25 cellular contexts compared by ENCODE assay signal in the genomic region with DNA sequence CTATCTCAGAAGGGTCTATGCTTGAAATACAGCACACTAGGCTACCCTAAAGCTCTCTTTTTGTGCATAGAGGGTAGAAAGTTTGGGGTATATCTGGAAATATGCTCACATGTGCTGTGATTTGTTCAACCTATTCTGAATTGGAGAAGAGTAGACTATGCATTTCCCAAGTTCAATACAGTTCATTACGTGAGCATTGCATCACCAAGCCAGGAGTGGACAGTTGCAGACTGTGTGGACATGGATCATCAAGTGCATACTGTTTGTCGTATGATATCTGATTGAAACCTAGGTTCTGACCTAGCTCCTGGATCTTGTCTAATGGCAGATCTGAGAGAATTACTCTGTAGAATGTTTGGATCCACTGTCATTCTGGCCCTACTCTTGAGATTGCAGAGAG.
A peak's percentile ranks its signal among the peaks of the same experiment; 100 is the strongest.
DNase-seq lines count a peak whose midpoint lies in the region; ATAC-seq and TF ChIP-seq lines count a peak whose summit lies in the region.
"Had no signal": no experiment of that assay in that cellular context is flagged by ENCODE, and none has a peak within 500 bp of the region (broad histone marks: within the 10 kb centered on the region; RNA-seq: fewer than 3 reads in every experiment).

No MANE protein-coding gene starts in this region.

- H3K4ac ChIP-seq in trophoblast cell (ENCODE audit: low read depth, low read length): no peak overlapping the region

- H3K4me3 ChIP-seq in endodermal cell (ENCODE audit: low read length): peak overlapping the region; percentile 33
- no peak overlapping the region for H3K4me3 ChIP-seq in trophoblast cell (ENCODE audit: low read depth, low read length)
- H3K4me3 ChIP-seq: A549 had no signal

- no peak overlapping the region for H2BK5ac ChIP-seq in trophoblast cell (ENCODE audit: low read depth, low read length, poor library complexity)

- H2BK120ac ChIP-seq in trophoblast cell (ENCODE audit: insufficient read depth, low read length, poor library complexity): no peak overlapping the region

- H4K12ac ChIP-seq in trophoblast cell (ENCODE audit: low read depth, low read length): no peak overlapping the region

- no peaks in the 10 kb centered on the region for H3K27me3 ChIP-seq in endodermal cell (ENCODE audit: control insufficient read depth, insufficient read depth, low read length, poor library complexity, severe bottlenecking)
- H3K27me3 ChIP-seq in trophoblast cell (ENCODE audit: insufficient read depth, low read length): no peaks in the 10 kb centered on the region

- H2BK12ac ChIP-seq in trophoblast cell (ENCODE audit: low read length): no peak overlapping the region

- no peaks in the 10 kb centered on the region for H3K9me3 Mint-ChIP-seq in stimulated activated naive CD8-positive, alpha-beta T cell treated with anti-CD3 and anti-CD28 coated beads, Interleukin-15, amount 100 ng/mL, for 72 hours
- H3K9me3 Mint-ChIP-seq in endodermal cell: no peaks in the 10 kb centered on the region
- H3K9me3 Mint-ChIP-seq: CD8-positive, alpha-beta T cell; HFFc6 had no signal

- WGBS in endodermal cell (ENCODE audit: insufficient coverage in 1 of 2, insufficient read length in 1 of 2), 2 experiments: 96 to 98% methylated on average over 2 of the region's 2 CpGs
- no CpG with 5 or more reads among the region's 2 CpGs for WGBS in trophoblast cell (ENCODE audit: extremely low coverage, insufficient coverage, insufficient read length)

- no peak overlapping the region for H3K14ac ChIP-seq in trophoblast cell (ENCODE audit: low read length)

- H3K27ac ChIP-seq in endodermal cell (ENCODE audit: low read depth, low read length) (no peak overlapping the region), trophoblast cell (ENCODE audit: low read depth, low read length) (peak overlapping the region; percentile 43)
- H3K27ac ChIP-seq: A549 had no signal

- H3K4me2 ChIP-seq in trophoblast cell (ENCODE audit: low read length): no peak overlapping the region
- H3K4me2 ChIP-seq: A549, SK-N-SH had no signal

- peaks cover 22% of the 10 kb centered on the region for H3K4me1 ChIP-seq in endodermal cell (ENCODE audit: control insufficient read depth, insufficient read depth, low read length)
- peaks cover 13 to 22% of the 10 kb centered on the region in 2 experiments for H3K4me1 ChIP-seq in trophoblast cell (ENCODE audit: control insufficient read depth in 1 of 2, insufficient read depth in 2 of 2, low read length in 2 of 2)

- H3K9ac ChIP-seq in endodermal cell (ENCODE audit: extremely low read depth, low read length, poor library complexity, severe bottlenecking) (no peak overlapping the region), trophoblast cell (ENCODE audit: low read length) (no peak overlapping the region)
- H3K9ac ChIP-seq: SK-N-SH had no signal

- no peaks in the 10 kb centered on the region for H3K36me3 Mint-ChIP-seq in endodermal cell (ENCODE audit: low read depth)
- H3K36me3 Mint-ChIP-seq: CD8-positive, alpha-beta T cell had no signal

- H2AK5ac ChIP-seq in trophoblast cell (ENCODE audit: low read length): no peak overlapping the region

- H3K4me1 Mint-ChIP-seq in stimulated activated naive CD8-positive, alpha-beta T cell treated with anti-CD3 and anti-CD28 coated beads, Interleukin-15, amount 100 ng/mL, for 72 hours: no peaks in the 10 kb centered on the region
- H3K4me1 Mint-ChIP-seq in endodermal cell: peaks cover 50% of the 10 kb centered on the region

- H2AFZ ChIP-seq in trophoblast cell (ENCODE audit: insufficient read depth, low read length, poor library complexity): no peak overlapping the region

- H3K79me2 ChIP-seq in trophoblast cell (ENCODE audit: control insufficient read depth, insufficient read depth, low read length, poor library complexity): no peaks in the 10 kb centered on the region

- H3K9me3 ChIP-seq in endodermal cell (ENCODE audit: control insufficient read depth, low read length): no peaks in the 10 kb centered on the region
- no peaks in the 10 kb centered on the region for H3K9me3 ChIP-seq in trophoblast cell (ENCODE audit: insufficient read depth, low read depth, low read length)
- H3K9me3 ChIP-seq: A549, Caco-2, SK-N-SH had no signal

- peak; percentile 43 for ATAC-seq in stimulated activated naive CD8-positive, alpha-beta T cell treated with anti-CD3 and anti-CD28 coated beads, Interleukin-15, amount 100 ng/mL, for 72 hours
- ATAC-seq in stimulated activated naive CD8-positive, alpha-beta T cell treated with anti-CD3 and anti-CD28 coated beads, Interleukin-15, Interleukin-2, amounts not matched to agents 100 U/mL and 50 U/mL, for 24 hours: no peak
- ATAC-seq in HG03280 (IDR thresholded peaks at IDR 0.05; ENCODE audit: unreplicated experiment): no peak
- ATAC-seq in HG02981 (IDR thresholded peaks at IDR 0.05; ENCODE audit: unreplicated experiment): no peak
- ATAC-seq in GM21528 (IDR thresholded peaks at IDR 0.05; ENCODE audit: low FRiP score, unreplicated experiment): no peak
- ATAC-seq: A549; CD8-positive, alpha-beta T cell; PC-3 had no signal

- H3K36me3 ChIP-seq in endodermal cell (ENCODE audit: control insufficient read depth, insufficient read depth, low read length) (no peaks in the 10 kb centered on the region), trophoblast cell (ENCODE audit: control insufficient read depth in 1 of 2, insufficient read depth in 2 of 2, low read length in 2 of 2) (no peaks in the 10 kb centered on the region)

- TF ChIP-seq CTCF in endodermal cell (conservative IDR thresholded peaks at IDR 0.05): no peak

- H3K18ac ChIP-seq in trophoblast cell (ENCODE audit: low read length): no peak overlapping the region

- H3K23ac ChIP-seq in trophoblast cell (ENCODE audit: low read length): no peak overlapping the region

- DNase-seq in stimulated activated naive CD8-positive, alpha-beta T cell treated with anti-CD3 and anti-CD28 coated beads, Interleukin-15, amount 100 ng/mL, for 72 hours: no peak
- no peak for DNase-seq in stimulated activated naive CD8-positive, alpha-beta T cell treated with anti-CD3 and anti-CD28 coated beads, Interleukin-15, Interleukin-2, amounts not matched to agents 100 U/mL and 50 U/mL, for 24 hours
- peak; percentile 56 for DNase-seq in OCI-M1 (lab: John Stamatoyannopoulos, UW)
- DNase-seq in endodermal cell: no peak
- no peak for DNase-seq in trophoblast cell
- DNase-seq: C1 segment of cervical spinal cord; Caco-2; CD8-positive, alpha-beta T cell; DMS79 treated with DMSO at 0.1 percent for 48 hours; H7; HFFc6; Kasumi-1; MV-4-11; NCI-H1105; NCI-H1436 treated with DMSO at 0.1 percent for 48 hours; NCI-H187 treated with DMSO at 0.1 percent for 48 hours; NCI-H2107; NCI-H446 treated with DMSO at 0.1 percent for 48 hours; PC-3; SK-N-SH; SW 1271 had no signal

- H3K4me3 Mint-ChIP-seq in stimulated activated naive CD8-positive, alpha-beta T cell treated with anti-CD3 and anti-CD28 coated beads, Interleukin-15, amount 100 ng/mL, for 72 hours: no peak overlapping the region
- no peak overlapping the region for H3K4me3 Mint-ChIP-seq in endodermal cell
- H3K4me3 Mint-ChIP-seq: CD8-positive, alpha-beta T cell; HFFc6 had no signal

- H4K91ac ChIP-seq in trophoblast cell (ENCODE audit: low read depth, low read length): no peak overlapping the region

- peaks cover 10% of the 10 kb centered on the region for H3K79me1 ChIP-seq in trophoblast cell (ENCODE audit: low read length)

- peaks cover 20% of the 10 kb centered on the region for H3K27me3 Mint-ChIP-seq in stimulated activated naive CD8-positive, alpha-beta T cell treated with anti-CD3 and anti-CD28 coated beads, Interleukin-15, amount 100 ng/mL, for 72 hours
- no peaks in the 10 kb centered on the region for H3K27me3 Mint-ChIP-seq in endodermal cell (ENCODE audit: insufficient read depth)

- peak overlapping the region in 1 of 2 donors; percentile 31 for H3K27ac Mint-ChIP-seq in stimulated activated naive CD8-positive, alpha-beta T cell treated with anti-CD3 and anti-CD28 coated beads, Interleukin-15, amount 100 ng/mL, for 72 hours
- peak overlapping the region; percentile 53 for H3K27ac Mint-ChIP-seq in endodermal cell
- H3K27ac Mint-ChIP-seq: CD8-positive, alpha-beta T cell; HFFc6 had no signal

- no peak overlapping the region for H4K8ac ChIP-seq in trophoblast cell (ENCODE audit: low read depth, low read length)
